8 cellular contexts compared by ENCODE assay signal in genomic region chr17:75763613-75764416, GRCh38. TPM values are rescaled to one million over a fixed set of nuclear protein-coding genes. Genes with fewer than 3 reads are reported as not detected.
DNase-seq lines count a peak whose midpoint lies in the region; ATAC-seq and TF ChIP-seq lines count a peak whose summit lies in the region.

No MANE protein-coding gene starts in this region.

- H3K27me3 ChIP-seq in layer of hippocampus (ENCODE audit: control insufficient read depth, insufficient read depth, low read length) (no peaks in the 10 kb centered on the region), suprapubic skin (no peaks in the 10 kb centered on the region)

- TF ChIP-seq EP300 in suprapubic skin (IDR thresholded peaks at IDR 0.05) = no peak

- peaks cover 4% of the 10 kb centered on the region for H3K36me3 Mint-ChIP-seq in activated naive CD8-positive, alpha-beta T cell treated with anti-CD3 and anti-CD28 coated beads, Interleukin-2, amount 10 ng/mL, durations not matched to agents 7 days and 5 days

- no peaks in the 10 kb centered on the region for H3K9me3 Mint-ChIP-seq in activated naive CD8-positive, alpha-beta T cell treated with anti-CD3 and anti-CD28 coated beads, Interleukin-2, amount 10 ng/mL, durations not matched to agents 7 days and 5 days

- H3K4me3 Mint-ChIP-seq in activated naive CD8-positive, alpha-beta T cell treated with anti-CD3 and anti-CD28 coated beads, Interleukin-2, amount 10 ng/mL, durations not matched to agents 7 days and 5 days = peak overlapping the region; percentile 87

- peaks cover 3% of the 10 kb centered on the region for H3K27me3 Mint-ChIP-seq in activated naive CD8-positive, alpha-beta T cell treated with anti-CD3 and anti-CD28 coated beads, Interleukin-2, amount 10 ng/mL, durations not matched to agents 7 days and 5 days

- H3K9me3 ChIP-seq in suprapubic skin = no peaks in the 10 kb centered on the region

- 70% methylated on average over 4 of the region's 16 CpGs for WGBS in suprapubic skin

- POLR2A ChIA-PET in activated naive CD8-positive, alpha-beta T cell treated with anti-CD3 and anti-CD28 coated beads, Interleukin-2, amount 10 ng/mL, durations not matched to agents 7 days and 5 days (lab: Charles Lee) = interaction anchor here (0.8 to 7.3 kb wide), 9 partner anchors 10 to 113 kb away, joined by 3 to 129 read pairs (median 7); partner anchors contain the start of genes UNK and WBP2

- DNase-seq in NCI-H82 (lab: John Stamatoyannopoulos, UW) (peak; percentile 52), NCI-H82 treated with DMSO at 0.1 percent for 48 hours (lab: John Stamatoyannopoulos, UW; ENCODE audit: unreplicated experiment) (no peak), suprapubic skin (ENCODE audit: low spot score in 2 of 2) (no peak), NCI-H1436 treated with DMSO at 0.1 percent for 48 hours (lab: John Stamatoyannopoulos, UW) (no peak), iPS-NIHi11 (ENCODE audit: low spot score) (no peak)
- DNase-seq in activated naive CD8-positive, alpha-beta T cell treated with anti-CD3 and anti-CD28 coated beads, Interleukin-2, amount 10 ng/mL, durations not matched to agents 7 days and 5 days = no peak
- DNase-seq in stimulated activated CD4-positive, alpha-beta T cell treated with anti-CD3 and anti-CD28 coated beads, Interleukin-4, amount 100 ng/mL, for 4 hours = no peak

- peaks cover 28% of the 10 kb centered on the region for H3K4me1 ChIP-seq in suprapubic skin

- H3K4me1 Mint-ChIP-seq in activated naive CD8-positive, alpha-beta T cell treated with anti-CD3 and anti-CD28 coated beads, Interleukin-2, amount 10 ng/mL, durations not matched to agents 7 days and 5 days = peaks cover 8% of the 10 kb centered on the region

- no peak for TF ChIP-seq POLR2A in suprapubic skin (IDR thresholded peaks at IDR 0.05)

- H3K27ac ChIP-seq in layer of hippocampus (ENCODE audit: low read depth, low read length) (peak overlapping the region; percentile 83), suprapubic skin (no peak overlapping the region)

- H3K4me3 ChIP-seq in suprapubic skin = peak overlapping the region; percentile 78

- no peak for TF ChIP-seq CTCF in suprapubic skin (IDR thresholded peaks at IDR 0.05)

- peaks cover 3% of the 10 kb centered on the region for H3K36me3 ChIP-seq in suprapubic skin

- no peak for ATAC-seq in activated naive CD8-positive, alpha-beta T cell treated with anti-CD3 and anti-CD28 coated beads, Interleukin-2, amount 10 ng/mL, durations not matched to agents 7 days and 5 days (ENCODE audit: low read depth)

- peak overlapping the region; percentile 64 for H3K27ac Mint-ChIP-seq in activated naive CD8-positive, alpha-beta T cell treated with anti-CD3 and anti-CD28 coated beads, Interleukin-2, amount 10 ng/mL, durations not matched to agents 7 days and 5 days

RNA-seq across cellular contexts. Expression of gene GALK1, which starts 1.2 kb away (rescaled TPM):
- total RNA-seq in activated naive CD8-positive, alpha-beta T cell treated with anti-CD3 and anti-CD28 coated beads, Interleukin-2, amount 10 ng/mL, durations not matched to agents 7 days and 5 days = 10 to 100 TPM; 50.4 to 53.0 TPM
- 10 to 100 TPM; 15.2 to 34.9 (median 22.9) TPM for total RNA-seq in suprapubic skin

RNA-seq across cellular contexts. Expression of gene UNK, which starts 20.8 kb away (rescaled TPM):
- total RNA-seq in activated naive CD8-positive, alpha-beta T cell treated with anti-CD3 and anti-CD28 coated beads, Interleukin-2, amount 10 ng/mL, durations not matched to agents 7 days and 5 days = 10 to 100 TPM; 37.4 to 39.8 TPM
- 10 to 100 TPM; 27.8 to 68.2 (median 31.9) TPM for total RNA-seq in suprapubic skin

RNA-seq across cellular contexts. Expression of gene ITGB4, which starts 42.6 kb away (rescaled TPM):
- 1 to 10 TPM; 1.0 to 1.4 TPM for total RNA-seq in activated naive CD8-positive, alpha-beta T cell treated with anti-CD3 and anti-CD28 coated beads, Interleukin-2, amount 10 ng/mL, durations not matched to agents 7 days and 5 days
- 100 to 1,000 TPM; 382 to 583 (median 474) TPM for total RNA-seq in suprapubic skin

Comparison
In these comparisons a context has a peak if more than half of its experiments do, and no peak if none do; other contexts are left out.
1. RNA of gene ITGB4, which starts 42.6 kb away (total RNA-seq): 382 to 583 TPM in suprapubic skin; 1.0 to 1.4 TPM in activated naive CD8-positive, alpha-beta T cell treated with anti-CD3 and anti-CD28 coated beads, Interleukin-2, amount 10 ng/mL, durations not matched to agents 7 days and 5 days; every median in the first group is over 100 times any median in the second.